ENCODE assay signal across 18 cellular contexts in genomic region chr2:19796036-19796703, GRCh38.
A peak's percentile ranks its signal among the peaks of the same experiment; 100 is the strongest.
DNase-seq lines count a peak whose midpoint lies in the region; ATAC-seq and TF ChIP-seq lines count a peak whose summit lies in the region.
"Had no signal": no experiment of that assay in that cellular context is flagged by ENCODE, and none has a peak within 500 bp of the region (broad histone marks: within the 10 kb centered on the region; RNA-seq: fewer than 3 reads in every experiment).

No MANE protein-coding gene starts in this region.

- WGBS in IMR-90 (ENCODE audit: extremely low coverage in 2 of 2, insufficient read length in 1 of 2), 2 experiments, result no CpG with 5 or more reads among the region's 12 CpGs
- 85% methylated on average over 12 of the region's 12 CpGs for WGBS in hepatocyte (ENCODE audit: low lambda C conversion rate, missing lambda C conversion rate)

- H3K4me3 ChIP-seq in BJ (ENCODE audit: low read depth, low read length) (no peak overlapping the region), IMR-90 (ENCODE audit: insufficient read depth, low read depth, low read length) (no peak overlapping the region), astrocyte of the cerebellum (ENCODE audit: low read depth, low read length) (no peak overlapping the region), hepatocyte (no peak overlapping the region)
- no peak overlapping the region for H3K4me3 ChIP-seq in effector memory CD4-positive, alpha-beta T cell (ENCODE audit: insufficient read depth, low read depth, low read length, poor library complexity, severe bottlenecking)
- H3K4me3 ChIP-seq: coronary artery, GM12878, tibial artery had no signal

- POLR2A ChIA-PET in BJ (lab: Charles Lee), result no interaction called here
- POLR2A ChIA-PET in IMR-90 (lab: Charles Lee; ENCODE audit: unreplicated experiment), result no interaction called here

- H2AK9ac ChIP-seq in IMR-90 (replicated peaks; ENCODE audit: low read depth, low read length, poor library complexity), result no peak overlapping the region

- H2BK20ac ChIP-seq in IMR-90 (ENCODE audit: low read depth, low read length), result no peak overlapping the region

- no peak overlapping the region for H3K27ac ChIP-seq in IMR-90 (ENCODE audit: insufficient read depth, low read length)
- H3K27ac ChIP-seq in hepatocyte, result peak overlapping the region; percentile 63
- no peak overlapping the region for H3K27ac ChIP-seq in effector memory CD4-positive, alpha-beta T cell (ENCODE audit: insufficient read depth, low read length, poor library complexity, severe bottlenecking)
- H3K27ac ChIP-seq: coronary artery, parathyroid adenoma had no signal

- no peak overlapping the region for H3K9ac ChIP-seq in IMR-90 (ENCODE audit: low read depth, low read length)
- H3K9ac ChIP-seq: parathyroid adenoma had no signal

- no TSS peak for BruUV-seq in IMR-90 (replicated peaks; lab: Mats Ljungman, UMichigan)

- dilution Hi-C loops in IMR-90 (cut with HindIII; ENCODE audit: low sequenced_read_pairs, unreplicated experiment), result no loop called here

- H3K79me1 ChIP-seq in IMR-90 (ENCODE audit: low read depth in 1 of 2, low read length in 2 of 2), result no peaks in the 10 kb centered on the region

- no peaks in the 10 kb centered on the region for H3K79me2 ChIP-seq in hepatocyte
- H3K79me2 ChIP-seq: parathyroid adenoma had no signal

- no peak overlapping the region for H2BK120ac ChIP-seq in IMR-90 (ENCODE audit: low read depth, low read length)

- H4K8ac ChIP-seq in IMR-90 (ENCODE audit: low read depth in 2 of 2, low read length in 2 of 2), result no peak overlapping the region

- in situ Hi-C loops in IMR-90 (cut with MboI; ENCODE audit: low sequenced_read_pairs), result no loop called here
- in situ Hi-C loops in astrocyte of the cerebellum (cut with HindIII; ENCODE audit: low sequenced_read_pairs), result no loop called here

- H3K4ac ChIP-seq in IMR-90 (ENCODE audit: low read depth, low read length), result no peak overlapping the region

- H2AK5ac ChIP-seq in IMR-90 (ENCODE audit: low read depth, low read length), result no peak overlapping the region

- no peaks in the 10 kb centered on the region for H3K36me3 ChIP-seq in BJ (ENCODE audit: control insufficient read depth, insufficient read depth, low read length)
- H3K36me3 ChIP-seq in IMR-90 (ENCODE audit: control insufficient read depth, insufficient read depth, low read length), result no peaks in the 10 kb centered on the region
- H3K36me3 ChIP-seq in hepatocyte (replicated peaks; ENCODE audit: insufficient read depth, low read depth), result no peaks in the 10 kb centered on the region
- H3K36me3 ChIP-seq in effector memory CD4-positive, alpha-beta T cell (ENCODE audit: control insufficient read depth, insufficient read depth, low read length), result no peaks in the 10 kb centered on the region
- H3K36me3 ChIP-seq: tibial artery had no signal

- H4K5ac ChIP-seq in IMR-90 (ENCODE audit: low read depth, low read length), result no peak overlapping the region

- intact Hi-C loops in IMR-90 (cut with micrococcal nuclease), result no loop called here

- H3K9me3 ChIP-seq in IMR-90 (ENCODE audit: control insufficient read depth, insufficient read depth, low read length), result no peaks in the 10 kb centered on the region
- H3K9me3 ChIP-seq in hepatocyte (ENCODE audit: low read depth), result no peaks in the 10 kb centered on the region
- H3K9me3 ChIP-seq in effector memory CD4-positive, alpha-beta T cell (ENCODE audit: control insufficient read depth, low read length), result no peaks in the 10 kb centered on the region
- H3K9me3 ChIP-seq: tibial artery had no signal

- no peak overlapping the region for H3K18ac ChIP-seq in IMR-90 (ENCODE audit: low read depth, low read length)

- peaks cover 5% of the 10 kb centered on the region; the same call in 1 of the 2 replicates for H3K9me1 ChIP-seq in IMR-90 (ENCODE audit: insufficient read depth, low read length)

- TF ChIP-seq RAD21 in IMR-90 (IDR thresholded peaks at IDR 0.05; ENCODE audit: low read length), result no peak

- H3K9me2 ChIP-seq in hepatocyte (replicated peaks; ENCODE audit: insufficient read depth), result no peaks in the 10 kb centered on the region

- H4K91ac ChIP-seq in IMR-90 (ENCODE audit: insufficient read depth, low read depth, low read length), result no peak overlapping the region

- H3K4me1 ChIP-seq in IMR-90 (ENCODE audit: control insufficient read depth, insufficient read depth, low read length), result peaks cover 4% of the 10 kb centered on the region
- peaks cover 7% of the 10 kb centered on the region for H3K4me1 ChIP-seq in hepatocyte (ENCODE audit: insufficient read depth)
- H3K4me1 ChIP-seq in effector memory CD4-positive, alpha-beta T cell (ENCODE audit: control insufficient read depth, insufficient read depth, low read length, poor library complexity, severe bottlenecking), result no peaks in the 10 kb centered on the region
- H3K4me1 ChIP-seq: parathyroid adenoma had no signal

- CTCF ChIA-PET in BJ (lab: Yijun Ruan, JAX), result interaction anchor here (1.0 kb wide), 1 partner anchor 8 kb away, joined by 3 read pairs; no protein-coding TSS in a partner anchor
- CTCF ChIA-PET in IMR-90 (lab: Yijun Ruan, JAX), result no interaction called here

- peak; percentile 90 for DNase-seq in BJ (ENCODE audit: low read depth)
- DNase-seq in IMR-90, result peak; percentile 45
- DNase-seq in astrocyte of the cerebellum (ENCODE audit: low read depth), result peak; percentile 89
- no peak for DNase-seq in hepatocyte (ENCODE audit: low spot score)
- no peak for DNase-seq in effector memory CD4-positive, alpha-beta T cell
- no peak for DNase-seq in hippocampal formation (lab: John Stamatoyannopoulos, UW)
- DNase-seq in AG08396 (ENCODE audit: low spot score), result no peak
- DNase-seq: activated CD4-positive, alpha-beta T cell treated with anti-CD3 and anti-CD28 coated beads for 4 hours; activated naive CD8-positive, alpha-beta T cell treated with anti-CD3 and anti-CD28 coated beads, Interleukin-2, amount 10 ng/mL, durations not matched to agents 7 days and 5 days; activated T-cell treated with anti-CD3 and anti-CD28 coated beads for 4 hours; NCI-H1417 treated with DMSO at 0.1 percent for 48 hours; NCI-H446 treated with DMSO at 0.1 percent for 48 hours; T-helper 1 cell; tibial artery had no signal

- no peak overlapping the region for H2BK15ac ChIP-seq in IMR-90 (ENCODE audit: low read depth, low read length)

- H4K20me1 ChIP-seq in IMR-90 (ENCODE audit: insufficient read depth, low read length) (no peaks in the 10 kb centered on the region; the same call in 1 of the 2 replicates), hepatocyte (ENCODE audit: insufficient read depth, poor library complexity, severe bottlenecking) (no peaks in the 10 kb centered on the region)

- no peak for TF ChIP-seq POLR2A in IMR-90 (IDR thresholded peaks at IDR 0.05; ENCODE audit: low read depth, low read length)

- H2AFZ ChIP-seq in IMR-90 (replicated peaks; ENCODE audit: low read length, poor library complexity) (no peak overlapping the region), hepatocyte (no peak overlapping the region)
- H2AFZ ChIP-seq: parathyroid adenoma had no signal

- TF ChIP-seq CTCF in BJ (IDR thresholded peaks at IDR 0.05; ENCODE audit: insufficient read depth, low read depth, low read length), result no peak
- TF ChIP-seq CTCF in IMR-90 (conservative IDR thresholded peaks at IDR 0.05; ENCODE audit: low read depth, low read length), result no peak
- TF ChIP-seq CTCF in astrocyte of the cerebellum (IDR thresholded peaks at IDR 0.05; ENCODE audit: low read depth, low read length, missing control alignments), result no peak
- TF ChIP-seq CTCF in hepatocyte (IDR thresholded peaks at IDR 0.05; ENCODE audit: poor library complexity), result no peak

- H3K14ac ChIP-seq in IMR-90 (replicated peaks; ENCODE audit: low read depth, low read length), result no peak overlapping the region

- no peak overlapping the region for H3K4me2 ChIP-seq in IMR-90 (ENCODE audit: low read depth, low read length)
- no peak overlapping the region for H3K4me2 ChIP-seq in hepatocyte

- peaks cover 3% of the 10 kb centered on the region for H3K27me3 ChIP-seq in BJ (ENCODE audit: control insufficient read depth, insufficient read depth, low read length)
- H3K27me3 ChIP-seq in IMR-90 (ENCODE audit: control insufficient read depth, insufficient read depth, low read length), result peaks cover 8% of the 10 kb centered on the region
- no peaks in the 10 kb centered on the region for H3K27me3 ChIP-seq in hepatocyte
- no peaks in the 10 kb centered on the region for H3K27me3 ChIP-seq in effector memory CD4-positive, alpha-beta T cell (replicated peaks; ENCODE audit: control insufficient read depth, insufficient read depth, low read length, poor library complexity, severe bottlenecking)
- H3K27me3 ChIP-seq: tibial artery had no signal

- H2BK5ac ChIP-seq in IMR-90 (ENCODE audit: low read depth, low read length, poor library complexity, severe bottlenecking), result no peak overlapping the region

- no peak overlapping the region for H3K56ac ChIP-seq in IMR-90 (ENCODE audit: extremely low read depth, insufficient read depth, low read length)

- ATAC-seq in IMR-90 (ENCODE audit: low read depth) (no peak), HG02642 (IDR thresholded peaks at IDR 0.05; ENCODE audit: poor library complexity, unreplicated experiment) (no peak)
- ATAC-seq: GM12878 had no signal

- no peak overlapping the region for H3K23ac ChIP-seq in IMR-90 (ENCODE audit: low read depth, low read length)

TF ChIP-seq in IMR-90, 13 proteins besides CTCF, POLR2A, EP300 and RAD21:
- TF ChIP-seq, protein P1, sequence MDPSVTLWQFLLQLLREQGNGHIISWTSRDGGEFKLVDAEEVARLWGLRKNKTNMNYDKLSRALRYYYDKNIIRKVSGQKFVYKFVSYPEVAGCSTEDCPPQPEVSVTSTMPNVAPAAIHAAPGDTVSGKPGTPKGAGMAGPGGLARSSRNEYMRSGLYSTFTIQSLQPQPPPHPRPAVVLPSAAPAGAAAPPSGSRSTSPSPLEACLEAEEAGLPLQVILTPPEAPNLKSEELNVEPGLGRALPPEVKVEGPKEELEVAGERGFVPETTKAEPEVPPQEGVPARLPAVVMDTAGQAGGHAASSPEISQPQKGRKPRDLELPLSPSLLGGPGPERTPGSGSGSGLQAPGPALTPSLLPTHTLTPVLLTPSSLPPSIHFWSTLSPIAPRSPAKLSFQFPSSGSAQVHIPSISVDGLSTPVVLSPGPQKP (IDR thresholded peaks at IDR 0.05; ENCODE audit: borderline replicate concordance, low read depth, low read length), result no peak
- TF ChIP-seq CHD1 (IDR thresholded peaks at IDR 0.05; ENCODE audit: low read depth, low read length), result no peak
- TF ChIP-seq FOS (IDR thresholded peaks at IDR 0.05; ENCODE audit: low read depth, low read length), result no peak
- no peak for TF ChIP-seq RFX5 (IDR thresholded peaks at IDR 0.05; ENCODE audit: low read depth, low read length)
- no peak for TF ChIP-seq MXI1 (IDR thresholded peaks at IDR 0.05; ENCODE audit: borderline replicate concordance, low read depth, low read length)
- no peak for TF ChIP-seq BHLHE40 (IDR thresholded peaks at IDR 0.05; ENCODE audit: low read depth, low read length)
- no peak for TF ChIP-seq CEBPB (IDR thresholded peaks at IDR 0.05; ENCODE audit: low read depth, low read length)
- no peak for TF ChIP-seq NFE2L2 (IDR thresholded peaks at IDR 0.05; ENCODE audit: low read depth, low read length)

Comparison
In these comparisons a context has a peak if more than half of its experiments do, and no peak if none do; other contexts are left out.
1. DNase-seq: peak in BJ (single experiment), IMR-90 (single experiment) and astrocyte of the cerebellum (single experiment); none in hepatocyte (single experiment), effector memory CD4-positive, alpha-beta T cell (0 of 3), hippocampal formation (0 of 2) and AG08396 (single experiment).